ENCODE assay signal across 18 cellular contexts in genomic region chr4:122668241-122668640, GRCh38. TPM values are rescaled to one million over a fixed set of nuclear protein-coding genes. Genes with fewer than 3 reads are reported as not detected.
DNase-seq lines count a peak whose midpoint lies in the region; ATAC-seq and TF ChIP-seq lines count a peak whose summit lies in the region.
"Had no signal": no experiment of that assay in that cellular context is flagged by ENCODE, and none has a peak within 500 bp of the region (broad histone marks: within the 10 kb centered on the region; RNA-seq: fewer than 3 reads in every experiment).

No MANE protein-coding gene starts in this region.

- 90 to 96% methylated on average over 4 of the region's 4 CpGs for WGBS in aorta, 2 donors

- H3K4me3 ChIP-seq in fibroblast of villous mesenchyme (ENCODE audit: low read depth, low read length) (no peak overlapping the region), aorta (ENCODE audit: low read length in 2 of 2) (no peak overlapping the region)
- H3K4me3 ChIP-seq: psoas muscle had no signal

- intact Hi-C loops in activated T-helper 1 cell treated with anti-CD3 and anti-CD28 coated beads, Interleukin-12 subunit alpha, Interleukin-12 subunit beta, Interleukin-2, Interleukin-4 antibody, amounts not matched to agents 30 ng/mL and 10 ng/mL and 1 ng/mL, durations not matched to agents 14 hours and 24 hours and 36 hours (cut with micrococcal nuclease): loop anchor here (1.0 to 10.0 kb wide), 2 partner anchors 19 to 747 kb away; no protein-coding TSS in a partner anchor
- intact Hi-C loops in aorta (cut with DNase I): loop anchor here in 1 of 2 donors (10.0 kb wide), 1 partner anchor 157 kb away; the partner anchor contains the start of gene FGF2
- intact Hi-C loops in CD4-positive, alpha-beta T cell (cut with DNase I, micrococcal nuclease): no loop called here

- H3K4me3 Mint-ChIP-seq in stimulated activated naive CD8-positive, alpha-beta T cell treated with anti-CD3 and anti-CD28 coated beads, Interleukin-15, Interleukin-2, amounts not matched to agents 100 ng/mL and 50 ng/mL, for 24 hours: no peak overlapping the region
- H3K4me3 Mint-ChIP-seq in activated T-helper 1 cell treated with anti-CD3 and anti-CD28 coated beads, Interleukin-12 subunit alpha, Interleukin-12 subunit beta, Interleukin-2, Interleukin-4 antibody, amounts not matched to agents 30 ng/mL and 10 ng/mL and 1 ng/mL, durations not matched to agents 14 hours and 24 hours and 36 hours: peak overlapping the region; percentile 37
- no peak overlapping the region for H3K4me3 Mint-ChIP-seq in CD4-positive, alpha-beta T cell
- H3K4me3 Mint-ChIP-seq: CD14-positive monocyte; stimulated activated memory B cell treated with anti-CD40 and anti-IgM and Interleukin-4, amounts not matched to agents 10 μg/mL and 1 μg/mL and 100 μg/mL, for 72 hours had no signal

- H3K27me3 Mint-ChIP-seq in stimulated activated naive CD8-positive, alpha-beta T cell treated with anti-CD3 and anti-CD28 coated beads, Interleukin-15, Interleukin-2, amounts not matched to agents 100 ng/mL and 50 ng/mL, for 24 hours: no peaks in the 10 kb centered on the region
- H3K27me3 Mint-ChIP-seq in activated T-helper 1 cell treated with anti-CD3 and anti-CD28 coated beads, Interleukin-12 subunit alpha, Interleukin-12 subunit beta, Interleukin-2, Interleukin-4 antibody, amounts not matched to agents 30 ng/mL and 10 ng/mL and 1 ng/mL, durations not matched to agents 14 hours and 24 hours and 36 hours (ENCODE audit: insufficient read depth): no peaks in the 10 kb centered on the region
- no peaks in the 10 kb centered on the region for H3K27me3 Mint-ChIP-seq in CD4-positive, alpha-beta T cell

- no peaks in the 10 kb centered on the region for H3K9me3 Mint-ChIP-seq in stimulated activated naive CD8-positive, alpha-beta T cell treated with anti-CD3 and anti-CD28 coated beads, Interleukin-15, Interleukin-2, amounts not matched to agents 100 ng/mL and 50 ng/mL, for 24 hours
- H3K9me3 Mint-ChIP-seq in activated T-helper 1 cell treated with anti-CD3 and anti-CD28 coated beads, Interleukin-12 subunit alpha, Interleukin-12 subunit beta, Interleukin-2, Interleukin-4 antibody, amounts not matched to agents 30 ng/mL and 10 ng/mL and 1 ng/mL, durations not matched to agents 14 hours and 24 hours and 36 hours: peaks cover 6% of the 10 kb centered on the region
- no peaks in the 10 kb centered on the region for H3K9me3 Mint-ChIP-seq in CD4-positive, alpha-beta T cell
- H3K9me3 Mint-ChIP-seq: stimulated activated memory B cell treated with anti-CD40 and anti-IgM and Interleukin-4, amounts not matched to agents 10 μg/mL and 1 μg/mL and 100 μg/mL, for 72 hours had no signal

- POLR2A ChIA-PET in CD4-positive, alpha-beta T cell (lab: Charles Lee): no interaction called here

- no peaks in the 10 kb centered on the region for H3K36me3 Mint-ChIP-seq in stimulated activated naive CD8-positive, alpha-beta T cell treated with anti-CD3 and anti-CD28 coated beads, Interleukin-15, Interleukin-2, amounts not matched to agents 100 ng/mL and 50 ng/mL, for 24 hours (ENCODE audit: low read depth)
- H3K36me3 Mint-ChIP-seq in activated T-helper 1 cell treated with anti-CD3 and anti-CD28 coated beads, Interleukin-12 subunit alpha, Interleukin-12 subunit beta, Interleukin-2, Interleukin-4 antibody, amounts not matched to agents 30 ng/mL and 10 ng/mL and 1 ng/mL, durations not matched to agents 14 hours and 24 hours and 36 hours (ENCODE audit: low read depth): peaks cover 6% of the 10 kb centered on the region
- no peaks in the 10 kb centered on the region for H3K36me3 Mint-ChIP-seq in CD4-positive, alpha-beta T cell (ENCODE audit: low read depth)
- H3K36me3 Mint-ChIP-seq: CD14-positive monocyte; stimulated activated memory B cell treated with anti-CD40 and anti-IgM and Interleukin-4, amounts not matched to agents 10 μg/mL and 1 μg/mL and 100 μg/mL, for 72 hours had no signal

- no peak for ATAC-seq in stimulated activated naive CD8-positive, alpha-beta T cell treated with anti-CD3 and anti-CD28 coated beads, Interleukin-15, Interleukin-2, amounts not matched to agents 100 U/mL and 50 U/mL, for 24 hours
- ATAC-seq in aorta (ENCODE audit: low FRiP score) (peak; percentile 8), HG02885 (IDR thresholded peaks at IDR 0.05; ENCODE audit: poor library complexity, unreplicated experiment) (no peak)
- no peak for ATAC-seq in CD4-positive, alpha-beta T cell (ENCODE audit: poor library complexity)
- ATAC-seq: psoas muscle; stimulated activated memory B cell treated with anti-CD40 and anti-IgM and Interleukin-4, amounts not matched to agents 10 μg/mL and 1 μg/mL and 100 μg/mL, for 72 hours had no signal

- DNase-seq in stimulated activated naive CD8-positive, alpha-beta T cell treated with anti-CD3 and anti-CD28 coated beads, Interleukin-15, Interleukin-2, amounts not matched to agents 100 U/mL and 50 U/mL, for 24 hours: no peak
- no peak for DNase-seq in activated T-helper 1 cell treated with anti-CD3 and anti-CD28 coated beads, Interleukin-12 subunit alpha, Interleukin-12 subunit beta, Interleukin-2, Interleukin-4 antibody, amounts not matched to agents 30 ng/mL and 10 ng/mL and 1 ng/mL, durations not matched to agents 14 hours and 24 hours and 36 hours (ENCODE audit: low spot score)
- peak; percentile 76 for DNase-seq in fibroblast of villous mesenchyme (ENCODE audit: low read depth)
- DNase-seq in aorta: no peak
- DNase-seq in G401 (ENCODE audit: low spot score): no peak
- no peak for DNase-seq in CD4-positive, alpha-beta T cell
- DNase-seq: activated CD8-positive, alpha-beta memory T cell treated with anti-CD3 and anti-CD28 coated beads, Interleukin-2, amount 50 U/mL, for 48 hours; NCI-H146; NCI-H526; psoas muscle; RPMI8226; stimulated activated CD4-positive, alpha-beta T cell treated with anti-CD3 and anti-CD28 coated beads, Interleukin-2, amount 100 ng/mL, for 48 hours had no signal

- H3K4me1 ChIP-seq in aorta (ENCODE audit: control insufficient read depth in 1 of 2, insufficient read depth in 2 of 2, low read length in 2 of 2): peaks cover 0 to 7% of the 10 kb centered on the region in 2 donors

- no peak overlapping the region for H3K27ac ChIP-seq in aorta (ENCODE audit: low read depth in 1 of 2, low read length in 2 of 2)
- H3K27ac ChIP-seq in CD4-positive, alpha-beta T cell (ENCODE audit: low read depth, low read length): no peak overlapping the region
- H3K27ac ChIP-seq: epithelial cell of prostate, psoas muscle had no signal

- peaks cover 65% of the 10 kb centered on the region for H3K4me1 Mint-ChIP-seq in stimulated activated naive CD8-positive, alpha-beta T cell treated with anti-CD3 and anti-CD28 coated beads, Interleukin-15, Interleukin-2, amounts not matched to agents 100 ng/mL and 50 ng/mL, for 24 hours (ENCODE audit: low read depth)
- peaks cover 85% of the 10 kb centered on the region for H3K4me1 Mint-ChIP-seq in activated T-helper 1 cell treated with anti-CD3 and anti-CD28 coated beads, Interleukin-12 subunit alpha, Interleukin-12 subunit beta, Interleukin-2, Interleukin-4 antibody, amounts not matched to agents 30 ng/mL and 10 ng/mL and 1 ng/mL, durations not matched to agents 14 hours and 24 hours and 36 hours (ENCODE audit: low read depth)
- peaks cover 22% of the 10 kb centered on the region for H3K4me1 Mint-ChIP-seq in CD4-positive, alpha-beta T cell (ENCODE audit: low read depth)
- H3K4me1 Mint-ChIP-seq: CD14-positive monocyte; stimulated activated memory B cell treated with anti-CD40 and anti-IgM and Interleukin-4, amounts not matched to agents 10 μg/mL and 1 μg/mL and 100 μg/mL, for 72 hours had no signal

- in situ Hi-C loops in G401 (cut with HindIII; ENCODE audit: low sequenced_read_pairs): no loop called here

- peak overlapping the region; percentile 19 for H3K27ac Mint-ChIP-seq in stimulated activated naive CD8-positive, alpha-beta T cell treated with anti-CD3 and anti-CD28 coated beads, Interleukin-15, Interleukin-2, amounts not matched to agents 100 ng/mL and 50 ng/mL, for 24 hours
- peak overlapping the region; percentile 80 for H3K27ac Mint-ChIP-seq in activated T-helper 1 cell treated with anti-CD3 and anti-CD28 coated beads, Interleukin-12 subunit alpha, Interleukin-12 subunit beta, Interleukin-2, Interleukin-4 antibody, amounts not matched to agents 30 ng/mL and 10 ng/mL and 1 ng/mL, durations not matched to agents 14 hours and 24 hours and 36 hours
- H3K27ac Mint-ChIP-seq in CD4-positive, alpha-beta T cell: no peak overlapping the region
- H3K27ac Mint-ChIP-seq: CD14-positive monocyte; stimulated activated memory B cell treated with anti-CD40 and anti-IgM and Interleukin-4, amounts not matched to agents 10 μg/mL and 1 μg/mL and 100 μg/mL, for 72 hours had no signal

- no peak for TF ChIP-seq CTCF in fibroblast of villous mesenchyme (IDR thresholded peaks at IDR 0.05; ENCODE audit: insufficient read depth, low read depth, low read length)
- no peak for TF ChIP-seq CTCF in CD4-positive, alpha-beta T cell (IDR thresholded peaks at IDR 0.05)

- CTCF ChIA-PET in CD4-positive, alpha-beta T cell (lab: Charles Lee): no interaction called here

- H3K27me3 ChIP-seq in aorta (ENCODE audit: control insufficient read depth in 1 of 2, insufficient read depth in 2 of 2, low read length in 1 of 2): no peaks in the 10 kb centered on the region
- no peaks in the 10 kb centered on the region for H3K27me3 ChIP-seq in CD4-positive, alpha-beta T cell (ENCODE audit: control insufficient read depth, insufficient read depth, low read length)

- H3K36me3 ChIP-seq in aorta (ENCODE audit: control insufficient read depth in 1 of 2, insufficient read depth in 2 of 2, low read length in 1 of 2): no peaks in the 10 kb centered on the region

- H3K9me3 ChIP-seq in aorta (ENCODE audit: control insufficient read depth, low read length): no peaks in the 10 kb centered on the region
- H3K9me3 ChIP-seq in CD4-positive, alpha-beta T cell (ENCODE audit: control insufficient read depth, low read length): no peaks in the 10 kb centered on the region
- H3K9me3 ChIP-seq: psoas muscle had no signal

RNA-seq across cellular contexts. Expression of gene IL21, which starts 47.4 kb away (rescaled TPM):
- total RNA-seq in activated T-helper 1 cell treated with anti-CD3 and anti-CD28 coated beads, Interleukin-12 subunit alpha, Interleukin-12 subunit beta, Interleukin-2, Interleukin-4 antibody, amounts not matched to agents 30 ng/mL and 10 ng/mL and 1 ng/mL, durations not matched to agents 14 hours and 24 hours and 36 hours: 136 and 138 TPM in 2 replicates
- total RNA-seq in fibroblast of villous mesenchyme (not detected in 2 replicates), aorta (not detected)
- not detected for polyA plus RNA-seq in aorta
- total RNA-seq in G401 (2014; rRNA removed; shearing (Covaris generic)): not detected in 2 replicates
- total RNA-seq in CD4-positive, alpha-beta T cell: under 1 TPM; 0.08 to 0.14 TPM
- total RNA-seq: mononuclear cell, psoas muscle had no signal
- polyA plus RNA-seq: CD14-positive monocyte had no signal

Comparison
In these comparisons a context has a peak if more than half of its experiments do, and no peak if none do; other contexts are left out.
1. RNA of gene IL21, which starts 47.4 kb away (total RNA-seq): 136 to 138 TPM in activated T-helper 1 cell treated with anti-CD3 and anti-CD28 coated beads, Interleukin-12 subunit alpha, Interleukin-12 subunit beta, Interleukin-2, Interleukin-4 antibody, amounts not matched to agents 30 ng/mL and 10 ng/mL and 1 ng/mL, durations not matched to agents 14 hours and 24 hours and 36 hours; 0.08 to 0.14 TPM in CD4-positive, alpha-beta T cell, not detected in fibroblast of villous mesenchyme, not detected in aorta and not detected in G401; every median in the first group is over 100 times any median in the second.